ENCODE assay signal across 1 cellular context in the genomic region with DNA sequence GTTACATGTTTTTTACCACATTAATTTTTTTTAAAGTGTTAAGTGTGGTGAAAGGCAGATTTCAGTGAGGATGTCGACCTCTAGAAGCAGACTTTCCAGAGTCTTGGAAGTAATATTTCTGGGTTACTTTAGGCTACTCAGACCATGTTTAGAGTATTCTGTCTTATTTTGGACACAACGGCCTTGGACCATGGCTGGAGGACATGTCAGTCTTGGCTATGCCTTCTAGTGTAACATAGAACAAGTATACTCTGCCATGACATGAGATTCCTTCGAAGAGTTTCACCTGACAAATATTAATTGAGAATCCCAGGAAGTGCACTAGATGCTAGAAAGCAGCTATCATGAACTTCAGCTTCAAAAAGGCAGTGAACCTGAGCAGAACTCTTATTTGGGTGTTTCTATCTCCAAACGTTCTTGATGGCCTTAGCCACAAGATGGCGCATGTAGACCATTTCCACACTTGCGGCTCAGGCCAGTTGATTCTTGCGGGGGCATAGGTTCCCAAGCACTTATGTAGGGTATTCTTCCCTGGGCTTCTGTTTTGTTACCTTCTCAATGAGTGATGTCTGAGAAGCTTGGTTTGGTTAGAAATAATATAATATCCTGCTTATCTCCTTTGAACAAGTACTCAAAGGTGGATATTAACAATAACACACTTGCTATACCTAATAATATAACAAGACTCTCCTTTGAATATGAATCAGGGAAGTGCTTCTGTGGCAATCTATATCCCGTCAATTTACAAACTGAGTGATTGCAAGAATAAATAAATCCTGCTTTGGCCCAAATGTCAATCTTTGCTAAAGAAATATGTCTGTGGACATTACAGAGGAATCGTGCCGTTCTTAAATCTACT.
TF ChIP-seq lines count a peak whose summit lies in the region.

No MANE protein-coding gene starts in this region.

TF ChIP-seq in HepG2, 621 proteins besides CTCF, POLR2A, EP300 and RAD21 (continued from another document):
- TF ChIP-seq ZBTB3 (CRISPR knock-in tag; IDR thresholded peaks at IDR 0.05; ENCODE audit: borderline replicate concordance, low read depth) (no peak), HES4 (CRISPR knock-in tag; IDR thresholded peaks at IDR 0.05; ENCODE audit: borderline replicate concordance) (no peak), ZNF839 (CRISPR knock-in tag; IDR thresholded peaks at IDR 0.05; ENCODE audit: borderline replicate concordance) (no peak), MED13 (CRISPR knock-in tag; IDR thresholded peaks at IDR 0.05) (no peak), RFX5 (IDR thresholded peaks at IDR 0.05; ENCODE audit: low read depth, low read length) (no peak), SOX13 (IDR thresholded peaks at IDR 0.05) (no peak), SOX13 (CRISPR knock-in tag; conservative IDR thresholded peaks at IDR 0.05 in 1 of 2, IDR thresholded peaks at IDR 0.05 in 1 of 2) (no peak), ZNF724P (CRISPR knock-in tag; IDR thresholded peaks at IDR 0.05; ENCODE audit: borderline replicate concordance) (no peak), FOXC1 (CRISPR knock-in tag; IDR thresholded peaks at IDR 0.05; ENCODE audit: borderline replicate concordance) (no peak), ZNF431 (CRISPR knock-in tag; IDR thresholded peaks at IDR 0.05; ENCODE audit: borderline replicate concordance, low read depth) (no peak), IRF2 (CRISPR knock-in tag; IDR thresholded peaks at IDR 0.05) (peak; percentile 23; the same call in 1 of the 2 replicates), GPN1 (CRISPR knock-in tag; IDR thresholded peaks at IDR 0.05; ENCODE audit: borderline replicate concordance) (no peak), HOXD1 (CRISPR knock-in tag; IDR thresholded peaks at IDR 0.05) (no peak), ZSCAN12 (CRISPR knock-in tag; IDR thresholded peaks at IDR 0.05) (no peak), CBX2 (IDR thresholded peaks at IDR 0.05; ENCODE audit: low read depth, low read length) (no peak), CBX2 (CRISPR knock-in tag; IDR thresholded peaks at IDR 0.05; ENCODE audit: low read depth) (no peak), ZNF709 (CRISPR knock-in tag; IDR thresholded peaks at IDR 0.05) (no peak), RFXAP (CRISPR knock-in tag; IDR thresholded peaks at IDR 0.05; ENCODE audit: borderline replicate concordance) (no peak), NFIB (CRISPR knock-in tag; IDR thresholded peaks at IDR 0.05; ENCODE audit: borderline replicate concordance) (no peak), ATF2 (CRISPR knock-in tag; IDR thresholded peaks at IDR 0.05) (no peak), PCBP2 (optimal IDR thresholded peaks at IDR 0.05; ENCODE audit: low read depth, low read length, poor library complexity, severe bottlenecking) (no peak), ZNF616 (CRISPR knock-in tag; IDR thresholded peaks at IDR 0.05; ENCODE audit: low read depth) (no peak), SP5 (CRISPR knock-in tag; IDR thresholded peaks at IDR 0.05; ENCODE audit: borderline replicate concordance, low read depth) (no peak), THAP11 (CRISPR knock-in tag; IDR thresholded peaks at IDR 0.05) (peak; percentile 53; the same call in 1 of the 2 replicates), ZNF44 (CRISPR knock-in tag; IDR thresholded peaks at IDR 0.05) (no peak), KDM6A (CRISPR knock-in tag; IDR thresholded peaks at IDR 0.05; ENCODE audit: low read depth) (no peak), AKNA (CRISPR knock-in tag; IDR thresholded peaks at IDR 0.05; ENCODE audit: borderline replicate concordance) (no peak), POGZ (CRISPR knock-in tag; IDR thresholded peaks at IDR 0.05) (no peak), TEAD3 (CRISPR knock-in tag; optimal IDR thresholded peaks at IDR 0.05; ENCODE audit: borderline replicate concordance) (peak; percentile 39), ZNF574 (CRISPR knock-in tag; IDR thresholded peaks at IDR 0.05) (no peak)
- TF ChIP-seq, protein P1, sequence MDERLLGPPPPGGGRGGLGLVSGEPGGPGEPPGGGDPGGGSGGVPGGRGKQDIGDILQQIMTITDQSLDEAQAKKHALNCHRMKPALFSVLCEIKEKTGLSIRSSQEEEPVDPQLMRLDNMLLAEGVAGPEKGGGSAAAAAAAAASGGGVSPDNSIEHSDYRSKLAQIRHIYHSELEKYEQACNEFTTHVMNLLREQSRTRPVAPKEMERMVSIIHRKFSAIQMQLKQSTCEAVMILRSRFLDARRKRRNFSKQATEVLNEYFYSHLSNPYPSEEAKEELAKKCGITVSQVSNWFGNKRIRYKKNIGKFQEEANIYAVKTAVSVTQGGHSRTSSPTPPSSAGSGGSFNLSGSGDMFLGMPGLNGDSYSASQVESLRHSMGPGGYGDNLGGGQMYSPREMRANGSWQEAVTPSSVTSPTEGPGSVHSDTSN (CRISPR knock-in tag; IDR thresholded peaks at IDR 0.05), result no peak
- TF ChIP-seq, protein P2, sequence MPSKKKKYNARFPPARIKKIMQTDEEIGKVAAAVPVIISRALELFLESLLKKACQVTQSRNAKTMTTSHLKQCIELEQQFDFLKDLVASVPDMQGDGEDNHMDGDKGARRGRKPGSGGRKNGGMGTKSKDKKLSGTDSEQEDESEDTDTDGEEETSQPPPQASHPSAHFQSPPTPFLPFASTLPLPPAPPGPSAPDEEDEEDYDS (CRISPR knock-in tag; IDR thresholded peaks at IDR 0.05), result peak; percentile 61; the same call in 1 of the 2 replicates
- TF ChIP-seq, protein P3, sequence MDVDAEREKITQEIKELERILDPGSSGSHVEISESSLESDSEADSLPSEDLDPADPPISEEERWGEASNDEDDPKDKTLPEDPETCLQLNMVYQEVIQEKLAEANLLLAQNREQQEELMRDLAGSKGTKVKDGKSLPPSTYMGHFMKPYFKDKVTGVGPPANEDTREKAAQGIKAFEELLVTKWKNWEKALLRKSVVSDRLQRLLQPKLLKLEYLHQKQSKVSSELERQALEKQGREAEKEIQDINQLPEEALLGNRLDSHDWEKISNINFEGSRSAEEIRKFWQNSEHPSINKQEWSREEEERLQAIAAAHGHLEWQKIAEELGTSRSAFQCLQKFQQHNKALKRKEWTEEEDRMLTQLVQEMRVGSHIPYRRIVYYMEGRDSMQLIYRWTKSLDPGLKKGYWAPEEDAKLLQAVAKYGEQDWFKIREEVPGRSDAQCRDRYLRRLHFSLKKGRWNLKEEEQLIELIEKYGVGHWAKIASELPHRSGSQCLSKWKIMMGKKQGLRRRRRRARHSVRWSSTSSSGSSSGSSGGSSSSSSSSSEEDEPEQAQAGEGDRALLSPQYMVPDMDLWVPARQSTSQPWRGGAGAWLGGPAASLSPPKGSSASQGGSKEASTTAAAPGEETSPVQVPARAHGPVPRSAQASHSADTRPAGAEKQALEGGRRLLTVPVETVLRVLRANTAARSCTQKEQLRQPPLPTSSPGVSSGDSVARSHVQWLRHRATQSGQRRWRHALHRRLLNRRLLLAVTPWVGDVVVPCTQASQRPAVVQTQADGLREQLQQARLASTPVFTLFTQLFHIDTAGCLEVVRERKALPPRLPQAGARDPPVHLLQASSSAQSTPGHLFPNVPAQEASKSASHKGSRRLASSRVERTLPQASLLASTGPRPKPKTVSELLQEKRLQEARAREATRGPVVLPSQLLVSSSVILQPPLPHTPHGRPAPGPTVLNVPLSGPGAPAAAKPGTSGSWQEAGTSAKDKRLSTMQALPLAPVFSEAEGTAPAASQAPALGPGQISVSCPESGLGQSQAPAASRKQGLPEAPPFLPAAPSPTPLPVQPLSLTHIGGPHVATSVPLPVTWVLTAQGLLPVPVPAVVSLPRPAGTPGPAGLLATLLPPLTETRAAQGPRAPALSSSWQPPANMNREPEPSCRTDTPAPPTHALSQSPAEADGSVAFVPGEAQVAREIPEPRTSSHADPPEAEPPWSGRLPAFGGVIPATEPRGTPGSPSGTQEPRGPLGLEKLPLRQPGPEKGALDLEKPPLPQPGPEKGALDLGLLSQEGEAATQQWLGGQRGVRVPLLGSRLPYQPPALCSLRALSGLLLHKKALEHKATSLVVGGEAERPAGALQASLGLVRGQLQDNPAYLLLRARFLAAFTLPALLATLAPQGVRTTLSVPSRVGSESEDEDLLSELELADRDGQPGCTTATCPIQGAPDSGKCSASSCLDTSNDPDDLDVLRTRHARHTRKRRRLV (CRISPR knock-in tag; IDR thresholded peaks at IDR 0.05), result no peak
- TF ChIP-seq, protein P4, sequence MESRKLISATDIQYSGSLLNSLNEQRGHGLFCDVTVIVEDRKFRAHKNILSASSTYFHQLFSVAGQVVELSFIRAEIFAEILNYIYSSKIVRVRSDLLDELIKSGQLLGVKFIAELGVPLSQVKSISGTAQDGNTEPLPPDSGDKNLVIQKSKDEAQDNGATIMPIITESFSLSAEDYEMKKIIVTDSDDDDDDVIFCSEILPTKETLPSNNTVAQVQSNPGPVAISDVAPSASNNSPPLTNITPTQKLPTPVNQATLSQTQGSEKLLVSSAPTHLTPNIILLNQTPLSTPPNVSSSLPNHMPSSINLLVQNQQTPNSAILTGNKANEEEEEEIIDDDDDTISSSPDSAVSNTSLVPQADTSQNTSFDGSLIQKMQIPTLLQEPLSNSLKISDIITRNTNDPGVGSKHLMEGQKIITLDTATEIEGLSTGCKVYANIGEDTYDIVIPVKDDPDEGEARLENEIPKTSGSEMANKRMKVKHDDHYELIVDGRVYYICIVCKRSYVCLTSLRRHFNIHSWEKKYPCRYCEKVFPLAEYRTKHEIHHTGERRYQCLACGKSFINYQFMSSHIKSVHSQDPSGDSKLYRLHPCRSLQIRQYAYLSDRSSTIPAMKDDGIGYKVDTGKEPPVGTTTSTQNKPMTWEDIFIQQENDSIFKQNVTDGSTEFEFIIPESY (CRISPR knock-in tag; IDR thresholded peaks at IDR 0.05), result no peak
